20 cellular contexts compared by ENCODE assay signal in genomic region chr7:110868458-110868857, GRCh38.
DNase-seq lines count a peak whose midpoint lies in the region; ATAC-seq, FAIRE-seq and TF ChIP-seq lines count a peak whose summit lies in the region.
"Had no signal": no experiment of that assay in that cellular context is flagged by ENCODE, and none has a peak within 500 bp of the region (broad histone marks: within the 10 kb centered on the region; RNA-seq: fewer than 3 reads in every experiment).

No MANE protein-coding gene starts in this region.

- TF ChIP-seq CTCF in OCI-LY1 (IDR thresholded peaks at IDR 0.05; ENCODE audit: low read length) (no peak), progenitor cell of endocrine pancreas (IDR thresholded peaks at IDR 0.05; ENCODE audit: unreplicated experiment) (no peak)

- H3K36me3 ChIP-seq in OCI-LY1 (ENCODE audit: insufficient read depth, low read length) (no peaks in the 10 kb centered on the region), ectodermal cell (ENCODE audit: control insufficient read depth, insufficient read depth, low read length) (no peaks in the 10 kb centered on the region)
- H3K36me3 ChIP-seq: BLaER1 treated with 17β-estradiol and CSF1 and Interleukin-3, amounts not matched to agents 10 nM and 100 nM had no signal

- H3K9ac ChIP-seq in OCI-LY1 (ENCODE audit: low read length), result no peak overlapping the region; the same call in 1 of the 2 replicates
- H3K9ac ChIP-seq: BLaER1 treated with 17β-estradiol and CSF1 and Interleukin-3, amounts not matched to agents 10 nM and 100 nM had no signal

- no peak overlapping the region for H3K4me3 Mint-ChIP-seq in progenitor cell of endocrine pancreas (ENCODE audit: low read depth)
- H3K4me3 Mint-ChIP-seq: CD8-positive, alpha-beta memory T cell had no signal

- H3K27me3 Mint-ChIP-seq in progenitor cell of endocrine pancreas, result no peaks in the 10 kb centered on the region
- H3K27me3 Mint-ChIP-seq: CD8-positive, alpha-beta memory T cell had no signal

- FAIRE-seq in islet of Langerhans (lab: Jason Lieb, UNC), result peak; percentile 41
- FAIRE-seq: A549, GM12892, GM18507, H1 had no signal

- no peaks in the 10 kb centered on the region for H4K20me1 ChIP-seq in OCI-LY1 (ENCODE audit: insufficient read depth, low read length)
- H4K20me1 ChIP-seq: BLaER1 treated with 17β-estradiol and CSF1 and Interleukin-3, amounts not matched to agents 10 nM and 100 nM had no signal

- no peaks in the 10 kb centered on the region for H3K9me2 ChIP-seq in OCI-LY1 (ENCODE audit: low read depth, low read length)

- H3K4me2 ChIP-seq in OCI-LY1 (ENCODE audit: low read length), result peak overlapping the region; percentile 37
- H3K4me2 ChIP-seq: A549; BLaER1 treated with 17β-estradiol and CSF1 and Interleukin-3, amounts not matched to agents 10 nM and 100 nM had no signal

- H3K27ac ChIP-seq in OCI-LY1 (ENCODE audit: low read depth, low read length, poor library complexity, severe bottlenecking), result peak overlapping the region; percentile 56
- peak overlapping the region; percentile 5 for H3K27ac ChIP-seq in ectodermal cell (ENCODE audit: insufficient read depth, low read depth, low read length, poor library complexity, severe bottlenecking)
- H3K27ac ChIP-seq: A549; BLaER1 treated with 17β-estradiol and CSF1 and Interleukin-3, amounts not matched to agents 10 nM and 100 nM; SK-N-MC had no signal

- H3F3A ChIP-seq in OCI-LY1 (ENCODE audit: insufficient read depth, low read length), result no peaks in the 10 kb centered on the region

- H3K9me3 Mint-ChIP-seq in progenitor cell of endocrine pancreas (ENCODE audit: low read depth), result peaks cover 3% of the 10 kb centered on the region

- no peak for ATAC-seq in HG02970 (IDR thresholded peaks at IDR 0.05; ENCODE audit: low FRiP score, unreplicated experiment)
- ATAC-seq in HG02678 (IDR thresholded peaks at IDR 0.05; ENCODE audit: unreplicated experiment), result no peak
- ATAC-seq: A549 had no signal

- H3K4me1 ChIP-seq in OCI-LY1 (ENCODE audit: insufficient read depth, low read length, severe bottlenecking) (peaks cover 29% of the 10 kb centered on the region), ectodermal cell (ENCODE audit: control insufficient read depth, insufficient read depth, low read length) (peaks cover 12% of the 10 kb centered on the region)
- H3K4me1 ChIP-seq: A549; BLaER1 treated with 17β-estradiol and CSF1 and Interleukin-3, amounts not matched to agents 10 nM and 100 nM had no signal

- H3K4me3 ChIP-seq in OCI-LY1 (ENCODE audit: low read depth, low read length, poor library complexity, severe bottlenecking) (no peak overlapping the region), ectodermal cell (ENCODE audit: insufficient read depth, low read depth, low read length) (no peak overlapping the region)
- H3K4me3 ChIP-seq: A549; BLaER1 treated with 17β-estradiol and CSF1 and Interleukin-3, amounts not matched to agents 10 nM and 100 nM; SK-N-MC had no signal

- H3K4me1 Mint-ChIP-seq in progenitor cell of endocrine pancreas (ENCODE audit: low read depth), result no peaks in the 10 kb centered on the region
- H3K4me1 Mint-ChIP-seq: CD8-positive, alpha-beta memory T cell had no signal

- H3K27me3 ChIP-seq in OCI-LY1 (ENCODE audit: insufficient read depth, low read length), result no peaks in the 10 kb centered on the region
- no peaks in the 10 kb centered on the region for H3K27me3 ChIP-seq in ectodermal cell (ENCODE audit: control insufficient read depth, insufficient read depth, low read length, poor library complexity, severe bottlenecking)
- H3K27me3 ChIP-seq: BLaER1 treated with 17β-estradiol and CSF1 and Interleukin-3, amounts not matched to agents 10 nM and 100 nM had no signal

- H3K27ac Mint-ChIP-seq in progenitor cell of endocrine pancreas, result no peak overlapping the region
- H3K27ac Mint-ChIP-seq: CD8-positive, alpha-beta memory T cell had no signal

- peak overlapping the region; percentile 48; the same call in 1 of the 2 replicates for H2AFZ ChIP-seq in OCI-LY1 (ENCODE audit: low read length)

- H3K36me3 Mint-ChIP-seq in progenitor cell of endocrine pancreas (ENCODE audit: insufficient read depth), result no peaks in the 10 kb centered on the region

- DNase-seq in EH (ENCODE audit: low read depth) (peak; percentile 59), progenitor cell of endocrine pancreas (ENCODE audit: low spot score, unreplicated experiment) (no peak)
- DNase-seq in stimulated activated CD4-positive, alpha-beta T cell treated with anti-CD3 and anti-CD28 coated beads, Interleukin-1b, Interleukin-23, amount 100 ng/mL, for 48 hours, result no peak
- DNase-seq: CD8-positive, alpha-beta memory T cell; DMS53; KG1; NCI-H187; NCI-H748 treated with DMSO at 0.1 percent for 48 hours; SHP77 had no signal

- no peaks in the 10 kb centered on the region for H3K79me2 ChIP-seq in OCI-LY1 (ENCODE audit: insufficient read depth, low read length)

- H3K9me3 ChIP-seq in OCI-LY1 (ENCODE audit: low read length) (no peaks in the 10 kb centered on the region), ectodermal cell (ENCODE audit: control insufficient read depth, low read length) (peaks cover 2% of the 10 kb centered on the region)
- H3K9me3 ChIP-seq: A549; BLaER1 treated with 17β-estradiol and CSF1 and Interleukin-3, amounts not matched to agents 10 nM and 100 nM had no signal
